19 cellular contexts compared by ENCODE assay signal in genomic region chr6:64254558-64254957, GRCh38.
"Had no signal": no experiment of that assay in that cellular context is flagged by ENCODE, and none has a peak within 500 bp of the region (broad histone marks: within the 10 kb centered on the region; RNA-seq: fewer than 3 reads in every experiment).

No MANE protein-coding gene starts in this region.

- H3K27me3 Mint-ChIP-seq: activated T-helper 17 cell treated with anti-CD3 and anti-CD28 coated beads, Interleukin-2, amount 50 U/mL, for 72 hours; memory B cell; type B pancreatic cell had no signal

- DNase-seq: activated CD4-positive, alpha-beta T cell treated with anti-CD3 and anti-CD28 coated beads, Interleukin-2, amount 50 U/mL, for 1 hour; activated CD4-positive, CD25-positive, alpha-beta regulatory T cell; activated naive CD4-positive, alpha-beta T cell treated with anti-CD3 and anti-CD28 coated beads for 36 hours; activated T-cell treated with anti-CD3 and anti-CD28 coated beads for 4 hours; colonic mucosa; effector CD4-positive, alpha-beta T cell; left ventricle myocardium inferior; stimulated activated CD4-positive, alpha-beta T cell treated with anti-CD3 and anti-CD28 coated beads, Interleukin-2, amount 100 ng/mL, for 24 hours; stimulated activated naive CD4-positive, alpha-beta T cell; substantia nigra had no signal

- ATAC-seq: activated T-helper 17 cell treated with anti-CD3 and anti-CD28 coated beads, Interleukin-2, amount 50 U/mL, for 72 hours; gastroesophageal sphincter; sciatic nerve had no signal

- H3K27ac ChIP-seq: colonic mucosa, gastroesophageal sphincter, left ventricle myocardium inferior, prostate gland had no signal

- H3K4me3 ChIP-seq: colonic mucosa, gastroesophageal sphincter, left ventricle myocardium inferior, prostate gland had no signal

- FAIRE-seq: keratinocyte, TTC549 had no signal

- H3K4me1 Mint-ChIP-seq: activated T-helper 17 cell treated with anti-CD3 and anti-CD28 coated beads, Interleukin-2, amount 50 U/mL, for 72 hours; memory B cell; nephron had no signal

- H3K27me3 ChIP-seq: colonic mucosa, gastroesophageal sphincter had no signal

- H3K4me3 Mint-ChIP-seq: activated naive CD4-positive, alpha-beta T cell treated with anti-CD3 and anti-CD28 coated beads for 36 hours; activated T-helper 17 cell treated with anti-CD3 and anti-CD28 coated beads, Interleukin-2, amount 50 U/mL, for 72 hours; memory B cell; nephron; type B pancreatic cell had no signal

- H3K36me3 Mint-ChIP-seq: memory B cell, type B pancreatic cell had no signal

- H3K36me3 ChIP-seq: colonic mucosa, gastroesophageal sphincter, left ventricle myocardium inferior, prostate gland had no signal

- H3K9me3 Mint-ChIP-seq: activated naive CD4-positive, alpha-beta T cell treated with anti-CD3 and anti-CD28 coated beads for 36 hours; nephron; type B pancreatic cell had no signal

- H3K27ac Mint-ChIP-seq: activated naive CD4-positive, alpha-beta T cell treated with anti-CD3 and anti-CD28 coated beads for 36 hours; activated T-helper 17 cell treated with anti-CD3 and anti-CD28 coated beads, Interleukin-2, amount 50 U/mL, for 72 hours; memory B cell; nephron; type B pancreatic cell had no signal

- H3K9me3 ChIP-seq: colonic mucosa, gastroesophageal sphincter, left ventricle myocardium inferior, prostate gland had no signal

- H3K4me1 ChIP-seq: colonic mucosa, gastroesophageal sphincter, left ventricle myocardium inferior, prostate gland had no signal
